Comparison of ENCODE assay signal across 8 cellular contexts in the genomic region with DNA sequence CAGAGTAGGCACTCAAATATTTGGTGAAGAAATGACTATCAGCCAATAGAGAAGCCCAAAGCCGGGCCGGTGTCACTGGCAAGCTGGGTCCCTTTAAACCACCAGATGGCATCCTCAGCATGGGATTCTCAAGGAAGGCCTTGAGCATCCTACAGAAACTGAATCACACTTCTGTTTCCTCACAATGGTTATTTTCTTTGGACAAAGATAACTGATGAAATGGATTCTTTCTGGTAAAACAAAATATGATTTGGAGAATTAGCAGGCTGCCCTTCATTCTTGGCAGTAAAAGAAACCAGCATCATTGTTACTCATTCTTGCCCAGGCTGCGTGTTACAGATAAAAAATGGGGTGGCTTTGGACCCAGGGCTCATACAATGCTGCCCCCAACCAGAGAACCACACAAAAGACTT. TPM values are rescaled to one million over a fixed set of nuclear protein-coding genes. Genes with fewer than 3 reads are reported as not detected.
DNase-seq lines count a peak whose midpoint lies in the region; TF ChIP-seq lines count a peak whose summit lies in the region.

No MANE protein-coding gene starts in this region.

- H3K36me3 Mint-ChIP-seq in activated CD4-positive, alpha-beta memory T cell treated with anti-CD3 and anti-CD28 coated beads for 36 hours, result no peaks in the 10 kb centered on the region

- no peak overlapping the region for H3K4me3 Mint-ChIP-seq in activated CD4-positive, alpha-beta memory T cell treated with anti-CD3 and anti-CD28 coated beads for 36 hours

- CTCF ChIA-PET in activated CD4-positive, alpha-beta memory T cell treated with anti-CD3 and anti-CD28 coated beads for 36 hours (lab: Charles Lee), result interaction anchor here (0.8 to 7.2 kb wide), 10 partner anchors 11 to 267 kb away, joined by 3 to 109 read pairs (median 4); no protein-coding TSS in a partner anchor

- peaks cover 5% of the 10 kb centered on the region for H3K4me1 Mint-ChIP-seq in activated CD4-positive, alpha-beta memory T cell treated with anti-CD3 and anti-CD28 coated beads for 36 hours (ENCODE audit: low read depth)

- H4K5ac ChIP-seq in mesendoderm (ENCODE audit: low read length), result no peak overlapping the region

- no peak overlapping the region for H3K27ac Mint-ChIP-seq in activated CD4-positive, alpha-beta memory T cell treated with anti-CD3 and anti-CD28 coated beads for 36 hours

- H4K8ac ChIP-seq in mesendoderm (ENCODE audit: low read depth, low read length), result no peak overlapping the region

- POLR2A ChIA-PET in activated CD4-positive, alpha-beta memory T cell treated with anti-CD3 and anti-CD28 coated beads for 36 hours (lab: Charles Lee), result no interaction called here

- H3K4me3 ChIP-seq in GM12864 (ENCODE audit: low read depth, low read length), result no peak overlapping the region
- H3K4me3 ChIP-seq in effector memory CD4-positive, alpha-beta T cell (ENCODE audit: insufficient read depth, low read depth, low read length, poor library complexity, severe bottlenecking), result no peak overlapping the region
- H3K4me3 ChIP-seq in mesendoderm (ENCODE audit: low read length), result no peak overlapping the region

- H3K56ac ChIP-seq in mesendoderm (ENCODE audit: low read length), result no peak overlapping the region

- H3K9me3 Mint-ChIP-seq in activated CD4-positive, alpha-beta memory T cell treated with anti-CD3 and anti-CD28 coated beads for 36 hours, result no peaks in the 10 kb centered on the region

- H3K4me1 ChIP-seq in effector memory CD4-positive, alpha-beta T cell (ENCODE audit: control insufficient read depth, insufficient read depth, low read length, poor library complexity, severe bottlenecking), result no peaks in the 10 kb centered on the region
- no peaks in the 10 kb centered on the region for H3K4me1 ChIP-seq in mesendoderm (ENCODE audit: control insufficient read depth, low read depth, low read length)

- H3K4me2 ChIP-seq in mesendoderm (ENCODE audit: low read length), result no peak overlapping the region

- H3K9ac ChIP-seq in mesendoderm (ENCODE audit: low read length), result no peak overlapping the region

- intact Hi-C loops in activated CD4-positive, alpha-beta memory T cell treated with anti-CD3 and anti-CD28 coated beads for 36 hours (cut with micrococcal nuclease), result loop anchor here (1.0 to 2.0 kb wide), 3 partner anchors 32 to 83 kb away; no protein-coding TSS in a partner anchor

- no peaks in the 10 kb centered on the region for H3K79me1 ChIP-seq in mesendoderm (ENCODE audit: low read length)

- no peaks in the 10 kb centered on the region for H3K79me2 ChIP-seq in mesendoderm (ENCODE audit: control insufficient read depth, insufficient read depth, low read length)

- no peak overlapping the region for H3K23ac ChIP-seq in mesendoderm (ENCODE audit: low read length)

- no peak overlapping the region for H2BK120ac ChIP-seq in mesendoderm (ENCODE audit: low read depth, low read length)

- no peak overlapping the region for H3K4ac ChIP-seq in mesendoderm (ENCODE audit: low read depth, low read length)

- WGBS in mesendoderm (ENCODE audit: extremely low coverage, insufficient coverage, low lambda C conversion rate), result no CpG with 5 or more reads among the region's 3 CpGs

- no peaks in the 10 kb centered on the region for H3K27me3 Mint-ChIP-seq in activated CD4-positive, alpha-beta memory T cell treated with anti-CD3 and anti-CD28 coated beads for 36 hours

- no peak overlapping the region for H3K27ac ChIP-seq in effector memory CD4-positive, alpha-beta T cell (ENCODE audit: insufficient read depth, low read length, poor library complexity, severe bottlenecking)
- H3K27ac ChIP-seq in mesendoderm (ENCODE audit: low read depth, low read length), result no peak overlapping the region

- DNase-seq in 8988T (peak; percentile 28), GM12864 (ENCODE audit: low read depth) (peak; percentile 31), NCI-H2227 (lab: John Stamatoyannopoulos, UW; ENCODE audit: unreplicated experiment) (peak; percentile 67), mesendoderm (peak; percentile 77), NCI-H187 treated with DMSO at 0.1 percent for 48 hours (lab: John Stamatoyannopoulos, UW) (no peak)
- peak; percentile 77 for DNase-seq in activated CD4-positive, alpha-beta memory T cell treated with anti-CD3 and anti-CD28 coated beads for 36 hours
- DNase-seq in effector memory CD4-positive, alpha-beta T cell, result peak; percentile 10 to 45 (median 12)
- DNase-seq in stimulated activated CD8-positive, alpha-beta memory T cell treated with anti-CD3 and anti-CD28 coated beads, Interleukin-4, amount 100 ng/mL, for 48 hours, result peak; percentile 71

- TF ChIP-seq CTCF in GM12864 (IDR thresholded peaks at IDR 0.05; ENCODE audit: low read depth, low read length, missing control alignments), result peak; percentile 61

- H3K27me3 ChIP-seq in effector memory CD4-positive, alpha-beta T cell (replicated peaks; ENCODE audit: control insufficient read depth, insufficient read depth, low read length, poor library complexity, severe bottlenecking), result no peaks in the 10 kb centered on the region
- H3K27me3 ChIP-seq in mesendoderm (ENCODE audit: insufficient read depth, low read length, poor library complexity), result no peaks in the 10 kb centered on the region

- H2AK5ac ChIP-seq in mesendoderm (ENCODE audit: low read length), result no peak overlapping the region

- H3K9me3 ChIP-seq in effector memory CD4-positive, alpha-beta T cell (ENCODE audit: control insufficient read depth, low read length), result no peaks in the 10 kb centered on the region

- H2BK5ac ChIP-seq in mesendoderm (ENCODE audit: low read length), result no peak overlapping the region

- no peak overlapping the region for H2BK15ac ChIP-seq in mesendoderm (replicated peaks; ENCODE audit: low read depth)

- no peaks in the 10 kb centered on the region for H3K36me3 ChIP-seq in effector memory CD4-positive, alpha-beta T cell (ENCODE audit: control insufficient read depth, insufficient read depth, low read length)
- no peaks in the 10 kb centered on the region for H3K36me3 ChIP-seq in mesendoderm (ENCODE audit: control insufficient read depth, insufficient read depth, low read length)

- H3K18ac ChIP-seq in mesendoderm (ENCODE audit: low read length), result no peak overlapping the region

RNA-seq across cellular contexts. Expression of a gene that starts 30.3 kb away (rescaled TPM):
- 1 to 10 TPM; 9.2 to 10.0 TPM for total RNA-seq in activated CD4-positive, alpha-beta memory T cell treated with anti-CD3 and anti-CD28 coated beads for 36 hours
- polyA plus RNA-seq in mesendoderm (2013, experiment 1 of 2), result 6.7 TPM
- 6.5 TPM for polyA plus RNA-seq in mesendoderm (2013, experiment 2 of 2)
